Comparison of ENCODE assay signal across 14 cellular contexts in the genomic region with DNA sequence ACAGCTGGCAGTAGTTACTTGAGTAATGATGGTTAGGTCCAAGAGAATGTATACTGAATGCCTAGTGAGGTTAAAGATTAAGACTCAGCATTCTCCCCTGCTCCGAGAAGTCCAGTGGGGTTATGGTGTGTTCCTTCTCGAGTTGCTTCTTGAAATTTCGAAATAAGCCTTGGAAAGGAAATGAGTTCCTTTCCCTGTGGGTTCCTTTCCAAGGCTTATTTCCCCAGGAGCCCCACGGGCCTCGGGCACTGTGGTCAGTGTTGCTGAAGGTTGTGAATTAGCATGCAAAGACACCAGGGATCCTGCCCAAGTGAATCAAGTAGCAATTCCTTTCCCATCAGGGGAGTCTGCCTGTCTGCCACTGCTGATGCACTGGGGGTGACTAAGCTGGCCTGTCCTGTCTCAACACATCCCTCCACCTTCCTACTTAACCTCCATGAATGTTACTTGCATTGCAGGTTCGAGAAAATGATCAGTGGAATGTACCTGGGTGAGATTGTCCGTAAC. TPM values are rescaled to one million over a fixed set of nuclear protein-coding genes. Genes with fewer than 3 reads are reported as not detected.
DNase-seq lines count a peak whose midpoint lies in the region; ATAC-seq lines count a peak whose summit lies in the region.
"Had no signal": no experiment of that assay in that cellular context is flagged by ENCODE, and none has a peak within 500 bp of the region (broad histone marks: within the 10 kb centered on the region; RNA-seq: fewer than 3 reads in every experiment).

No MANE protein-coding gene starts in this region.

- H3K36me3 Mint-ChIP-seq in activated naive CD4-positive, alpha-beta T cell treated with anti-CD3 and anti-CD28 coated beads, Interleukin-2, amount 10 ng/mL, durations not matched to agents 7 days and 5 days: peaks cover 64% of the 10 kb centered on the region
- H3K36me3 Mint-ChIP-seq in activated naive CD4-positive, alpha-beta T cell treated with anti-CD3 and anti-CD28 coated beads, Interleukin-2, amount 50 U/mL, for 72 hours: peaks cover 48 to 70% of the 10 kb centered on the region in 2 donors
- peaks cover 55 to 82% of the 10 kb centered on the region in 2 donors for H3K36me3 Mint-ChIP-seq in stimulated activated naive B cell treated with anti-CD40 and anti-IgM and Interleukin-4, amounts not matched to agents 10 μg/mL and 1 μg/mL and 100 μg/mL, for 72 hours

- H3K4me1 Mint-ChIP-seq in activated naive CD4-positive, alpha-beta T cell treated with anti-CD3 and anti-CD28 coated beads, Interleukin-2, amount 10 ng/mL, durations not matched to agents 7 days and 5 days: peaks cover 3% of the 10 kb centered on the region
- no peaks in the 10 kb centered on the region for H3K4me1 Mint-ChIP-seq in stimulated activated naive B cell treated with anti-CD40 and anti-IgM and Interleukin-4, amounts not matched to agents 10 μg/mL and 1 μg/mL and 100 μg/mL, for 72 hours

- ATAC-seq in activated naive CD4-positive, alpha-beta T cell treated with anti-CD3 and anti-CD28 coated beads, Interleukin-2, amount 50 U/mL, for 72 hours: no peak
- ATAC-seq in stimulated activated naive B cell treated with anti-CD40 and anti-IgM and Interleukin-4, amounts not matched to agents 10 μg/mL and 1 μg/mL and 100 μg/mL, for 72 hours (replicated peaks): no peak
- no peak for ATAC-seq in GM21737 (IDR thresholded peaks at IDR 0.05; ENCODE audit: unreplicated experiment)

- peak overlapping the region; percentile 62 for H3K27ac Mint-ChIP-seq in activated naive CD4-positive, alpha-beta T cell treated with anti-CD3 and anti-CD28 coated beads, Interleukin-2, amount 10 ng/mL, durations not matched to agents 7 days and 5 days
- H3K27ac Mint-ChIP-seq in activated naive CD4-positive, alpha-beta T cell treated with anti-CD3 and anti-CD28 coated beads, Interleukin-2, amount 50 U/mL, for 72 hours: peak overlapping the region in 1 of 2 donors; percentile 47
- peak overlapping the region; percentile 62 for H3K27ac Mint-ChIP-seq in stimulated activated naive B cell treated with anti-CD40 and anti-IgM and Interleukin-4, amounts not matched to agents 10 μg/mL and 1 μg/mL and 100 μg/mL, for 72 hours
- H3K27ac Mint-ChIP-seq: activated CD8-positive, alpha-beta T cell treated with anti-CD3 and anti-CD28 coated beads, Interleukin-2, amount 10 ng/mL, durations not matched to agents 7 days and 5 days had no signal

- no peak for DNase-seq in activated naive CD4-positive, alpha-beta T cell treated with anti-CD3 and anti-CD28 coated beads, Interleukin-2, amount 10 ng/mL, durations not matched to agents 7 days and 5 days
- no peak for DNase-seq in activated naive CD4-positive, alpha-beta T cell treated with anti-CD3 and anti-CD28 coated beads, Interleukin-2, amount 50 U/mL, for 72 hours (ENCODE audit: low spot score in 2 of 2)
- DNase-seq in T1000 (lab: John Stamatoyannopoulos, UW) (peak; percentile 28), fibroblast of gingiva (ENCODE audit: low read depth) (peak; percentile 94), NCI-H2171 treated with DMSO at 0.1 percent for 48 hours (lab: John Stamatoyannopoulos, UW) (no peak), NCI-H345 treated with DMSO at 0.1 percent for 48 hours (lab: John Stamatoyannopoulos, UW; ENCODE audit: unreplicated experiment) (no peak)
- no peak for DNase-seq in stimulated activated naive B cell treated with anti-CD40 and anti-IgM and Interleukin-4, amounts not matched to agents 10 μg/mL and 1 μg/mL and 100 μg/mL, for 72 hours
- DNase-seq: activated CD8-positive, alpha-beta T cell treated with anti-CD3 and anti-CD28 coated beads, Interleukin-2, amount 10 ng/mL, durations not matched to agents 7 days and 5 days; activated naive CD4-positive, alpha-beta T cell; NCI-H1694 treated with DMSO at 0.1 percent for 48 hours; NCI-H69; SHP77 treated with DMSO at 0.1 percent for 48 hours; stimulated activated CD4-positive, alpha-beta T cell treated with anti-CD3 and anti-CD28 coated beads, Interleukin-15, amount 100 ng/mL, for 24 hours had no signal

- CTCF ChIA-PET in activated naive CD4-positive, alpha-beta T cell treated with anti-CD3 and anti-CD28 coated beads, Interleukin-2, amount 10 ng/mL, durations not matched to agents 7 days and 5 days (lab: Charles Lee): no interaction called here

- no peaks in the 10 kb centered on the region for H3K27me3 Mint-ChIP-seq in activated naive CD4-positive, alpha-beta T cell treated with anti-CD3 and anti-CD28 coated beads, Interleukin-2, amount 10 ng/mL, durations not matched to agents 7 days and 5 days
- H3K27me3 Mint-ChIP-seq in stimulated activated naive B cell treated with anti-CD40 and anti-IgM and Interleukin-4, amounts not matched to agents 10 μg/mL and 1 μg/mL and 100 μg/mL, for 72 hours: no peaks in the 10 kb centered on the region

- no peaks in the 10 kb centered on the region for H3K9me3 Mint-ChIP-seq in activated naive CD4-positive, alpha-beta T cell treated with anti-CD3 and anti-CD28 coated beads, Interleukin-2, amount 10 ng/mL, durations not matched to agents 7 days and 5 days
- no peaks in the 10 kb centered on the region for H3K9me3 Mint-ChIP-seq in activated naive CD4-positive, alpha-beta T cell treated with anti-CD3 and anti-CD28 coated beads, Interleukin-2, amount 50 U/mL, for 72 hours
- no peaks in the 10 kb centered on the region for H3K9me3 Mint-ChIP-seq in stimulated activated naive B cell treated with anti-CD40 and anti-IgM and Interleukin-4, amounts not matched to agents 10 μg/mL and 1 μg/mL and 100 μg/mL, for 72 hours

- no peak overlapping the region for H3K4me3 Mint-ChIP-seq in activated naive CD4-positive, alpha-beta T cell treated with anti-CD3 and anti-CD28 coated beads, Interleukin-2, amount 10 ng/mL, durations not matched to agents 7 days and 5 days
- H3K4me3 Mint-ChIP-seq in stimulated activated naive B cell treated with anti-CD40 and anti-IgM and Interleukin-4, amounts not matched to agents 10 μg/mL and 1 μg/mL and 100 μg/mL, for 72 hours: no peak overlapping the region
- H3K4me3 Mint-ChIP-seq: activated CD8-positive, alpha-beta T cell treated with anti-CD3 and anti-CD28 coated beads, Interleukin-2, amount 10 ng/mL, durations not matched to agents 7 days and 5 days had no signal

RNA-seq across cellular contexts. Expression of a gene that starts 53.6 kb away (rescaled TPM):
- total RNA-seq in activated naive CD4-positive, alpha-beta T cell treated with anti-CD3 and anti-CD28 coated beads, Interleukin-2, amount 50 U/mL, for 72 hours: 10 to 100 TPM; 18.5 to 84.5 TPM

Comparison
In these comparisons a context has a peak if more than half of its experiments do, and no peak if none do; other contexts are left out.
1. DNase-seq: peak in T1000 (single experiment) and fibroblast of gingiva (single experiment); none in activated naive CD4-positive, alpha-beta T cell treated with anti-CD3 and anti-CD28 coated beads, Interleukin-2, amount 10 ng/mL, durations not matched to agents 7 days and 5 days (single experiment), activated naive CD4-positive, alpha-beta T cell treated with anti-CD3 and anti-CD28 coated beads, Interleukin-2, amount 50 U/mL, for 72 hours (0 of 2), stimulated activated naive B cell treated with anti-CD40 and anti-IgM and Interleukin-4, amounts not matched to agents 10 μg/mL and 1 μg/mL and 100 μg/mL, for 72 hours (single experiment), NCI-H2171 treated with DMSO at 0.1 percent for 48 hours (single experiment) and NCI-H345 treated with DMSO at 0.1 percent for 48 hours (single experiment).